Comparison of ENCODE assay signal across 18 cellular contexts in the genomic region with DNA sequence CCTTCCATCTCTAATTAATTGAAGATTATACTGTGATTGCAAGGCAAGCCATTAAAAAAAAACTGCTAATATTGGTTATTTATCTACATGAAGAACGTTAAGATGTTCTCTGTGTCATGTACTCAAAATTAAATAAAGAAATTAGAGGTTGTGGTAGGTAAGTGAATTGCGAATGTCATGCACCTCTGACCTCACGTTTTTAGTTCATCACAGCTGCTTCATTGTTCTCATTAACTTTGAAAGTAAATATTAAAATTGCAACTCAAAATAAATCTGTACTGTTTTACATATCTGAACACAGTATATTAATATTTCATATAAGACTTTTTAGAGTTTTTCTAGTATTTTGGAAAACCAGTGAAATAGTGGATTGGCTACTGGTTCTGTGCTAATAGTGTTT.
DNase-seq lines count a peak whose midpoint lies in the region; ATAC-seq, FAIRE-seq and TF ChIP-seq lines count a peak whose summit lies in the region.
"Had no signal": no experiment of that assay in that cellular context is flagged by ENCODE, and none has a peak within 500 bp of the region (broad histone marks: within the 10 kb centered on the region; RNA-seq: fewer than 3 reads in every experiment).

No MANE protein-coding gene starts in this region.

- intact Hi-C loops in heart right ventricle (cut with DNase I), result loop anchor here in 4 of 10 donors (5.0 to 10.0 kb wide), 5 partner anchors 33 to 406 kb away; no protein-coding TSS in a partner anchor
- intact Hi-C loops in Right ventricle myocardium superior (cut with DNase I), result loop anchor here (10.0 kb wide), 1 partner anchor 206 kb away; no protein-coding TSS in a partner anchor
- intact Hi-C loops in OCI-LY7 (cut with micrococcal nuclease; ENCODE audit: unreplicated experiment), result loop anchor here (5.0 to 10.0 kb wide), 2 partner anchors 316 to 373 kb away; partner anchors contain the start of gene AKAP13
- intact Hi-C loops in uterus (cut with DNase I; ENCODE audit: low total_unique reads), result no loop called here

- H3K36me3 ChIP-seq in heart right ventricle (peaks cover 0 to 81% (median 12%) of the 10 kb centered on the region in 9 donors), OCI-LY7 (ENCODE audit: insufficient read depth, low read length) (peaks cover 61% of the 10 kb centered on the region), uterus (no peaks in the 10 kb centered on the region)
- H3K36me3 ChIP-seq: MG63 had no signal

- no peak for TF ChIP-seq POLR2A in uterus (IDR thresholded peaks at IDR 0.05)

- H3K27ac ChIP-seq in heart right ventricle, result peak overlapping the region in 6 of 10 donors; percentile 23 to 91 (median 88)
- peak overlapping the region; percentile 81 for H3K27ac ChIP-seq in OCI-LY7 (ENCODE audit: low read depth, low read length, poor library complexity, severe bottlenecking)
- peak overlapping the region; percentile 88 to 98 for H3K27ac ChIP-seq in uterus
- H3K27ac ChIP-seq: body of pancreas, coronary artery, right lobe of liver had no signal

- no peaks in the 10 kb centered on the region for H4K20me1 ChIP-seq in OCI-LY7 (ENCODE audit: insufficient read depth, low read length)

- peak; percentile 47 for FAIRE-seq in islet of Langerhans (lab: Jason Lieb, UNC)

- POLR2A ChIA-PET in OCI-LY7 (lab: Charles Lee), result interaction anchor here (0.8 to 1.5 kb wide), 2 partner anchors 9 to 11 kb away, joined by 4 to 6 read pairs; no protein-coding TSS in a partner anchor

- H3K27me3 ChIP-seq in heart right ventricle, result no peaks in the 10 kb centered on the region
- no peaks in the 10 kb centered on the region for H3K27me3 ChIP-seq in uterus
- H3K27me3 ChIP-seq: body of pancreas, MG63, right lobe of liver, stomach, upper lobe of left lung had no signal

- TF ChIP-seq CTCF in heart right ventricle (IDR thresholded peaks at IDR 0.05), result no peak
- TF ChIP-seq CTCF in OCI-LY7 (conservative IDR thresholded peaks at IDR 0.05; ENCODE audit: low read length), result no peak
- no peak for TF ChIP-seq CTCF in uterus (IDR thresholded peaks at IDR 0.05)
- TF ChIP-seq CTCF in GM10266 (IDR thresholded peaks at IDR 0.05; ENCODE audit: control insufficient read depth, insufficient read depth, low read depth, missing control alignments), result no peak

- H3K4me3 ChIP-seq in heart right ventricle, result no peak overlapping the region
- H3K4me3 ChIP-seq in OCI-LY7 (ENCODE audit: low read depth, low read length, poor library complexity, severe bottlenecking), result no peak overlapping the region
- H3K4me3 ChIP-seq in uterus, result no peak overlapping the region
- H3K4me3 ChIP-seq: body of pancreas, coronary artery, MG63, right lobe of liver, stomach, upper lobe of left lung had no signal

- H3K4me1 ChIP-seq in heart right ventricle (peaks cover 16 to 58% (median 42%) of the 10 kb centered on the region in 9 donors), OCI-LY7 (ENCODE audit: insufficient read depth, low read length, poor library complexity, severe bottlenecking) (peaks cover 64% of the 10 kb centered on the region), uterus (peaks cover 0 to 25% of the 10 kb centered on the region in 2 donors)

- H3K4me2 ChIP-seq in OCI-LY7 (ENCODE audit: low read length), result peak overlapping the region; percentile 69

- no peaks in the 10 kb centered on the region for H3K9me3 ChIP-seq in heart right ventricle
- H3K9me3 ChIP-seq in OCI-LY7 (ENCODE audit: low read length), result no peaks in the 10 kb centered on the region
- no peaks in the 10 kb centered on the region for H3K9me3 ChIP-seq in uterus
- H3K9me3 ChIP-seq: body of pancreas, MG63, right lobe of liver, stomach, upper lobe of left lung had no signal

- no peaks in the 10 kb centered on the region for H3K9me2 ChIP-seq in OCI-LY7 (ENCODE audit: insufficient read depth, low read length)

- BruUV-seq in OCI-LY7 (replicated peaks; lab: Mats Ljungman, UMichigan), result no TSS peak

- 83 to 84% methylated on average over 3 of the region's 3 CpGs for WGBS in heart right ventricle, 2 donors

- peaks cover 47% of the 10 kb centered on the region for H3K79me2 ChIP-seq in OCI-LY7 (ENCODE audit: insufficient read depth, low read depth, low read length)

- ATAC-seq in heart right ventricle (no peak), Right ventricle myocardium superior (ENCODE audit: poor library complexity) (no peak)
- ATAC-seq: body of pancreas, left cardiac atrium, right lobe of liver had no signal

- H2AFZ ChIP-seq in OCI-LY7 (ENCODE audit: low read length), result no peak overlapping the region

- no peak for DNase-seq in heart right ventricle
- DNase-seq in Right ventricle myocardium superior, result no peak
- DNase-seq in OCI-LY7 (ENCODE audit: low spot score), result no peak
- DNase-seq in uterus, result no peak
- no peak for DNase-seq in hypothalamus (lab: John Stamatoyannopoulos, UW)
- DNase-seq in GM10266 (ENCODE audit: extremely low spot score), result no peak
- DNase-seq: activated effector memory CD4-positive, alpha-beta T cell treated with anti-CD3 and anti-CD28 coated beads, Interleukin-2, amount 50 U/mL, for 16 hours; body of pancreas; HCEC 1CT; left cardiac atrium; MG63; NCI-H1694; NCI-H345; right lobe of liver; stomach; upper lobe of left lung had no signal

- CTCF ChIA-PET in OCI-LY7 (lab: Charles Lee; ENCODE audit: unreplicated experiment), result interaction anchor here (0.9 kb wide), 1 partner anchor 10 kb away, joined by 3 read pairs; no protein-coding TSS in a partner anchor
